8 cellular contexts compared by ENCODE assay signal in genomic region chr1:28602536-28603439, GRCh38. TPM values are rescaled to one million over a fixed set of nuclear protein-coding genes. Genes with fewer than 3 reads are reported as not detected.
A peak's percentile ranks its signal among the peaks of the same experiment; 100 is the strongest.
DNase-seq lines count a peak whose midpoint lies in the region; ATAC-seq and TF ChIP-seq lines count a peak whose summit lies in the region.

No MANE protein-coding gene starts in this region.

- POLR2A ChIA-PET in PC-3 (lab: Charles Lee; ENCODE audit: unreplicated experiment) = interaction anchor here (0.6 to 2.2 kb wide), 2 partner anchors 21 to 24 kb away, joined by 7 to 32 read pairs; no protein-coding TSS in a partner anchor

- dilution Hi-C loops in mammary epithelial cell (cut with HindIII; ENCODE audit: low sequenced_read_pairs) = loop anchor here (5.0 kb wide), 4 partner anchors 50 to 215 kb away; partner anchors contain the start of gene TRNAU1AP

- TF ChIP-seq CTCF in HFFc6 (IDR thresholded peaks at IDR 0.05) (peak; percentile 85), PC-3 (conservative IDR thresholded peaks at IDR 0.05; ENCODE audit: low read depth, low read length) (peak; percentile 91), mammary epithelial cell (conservative IDR thresholded peaks at IDR 0.05 in 1 of 2, IDR thresholded peaks at IDR 0.05 in 1 of 2; ENCODE audit: extremely low read depth in 1 of 2, insufficient read depth in 1 of 2, low read depth in 1 of 2, low read length in 2 of 2) (peak; percentile 66 to 76)

- in situ Hi-C loops in mammary epithelial cell (cut with MboI; ENCODE audit: low sequenced_read_pairs in 2 of 2) = loop anchor here in 1 of 2 donors (5.0 to 10.0 kb wide), 2 partner anchors 85 to 198 kb away; no protein-coding TSS in a partner anchor

- no peak overlapping the region for H3K4me3 ChIP-seq in PC-3 (ENCODE audit: low read length)
- H3K4me3 ChIP-seq in mammary epithelial cell (replicated peaks in 1 of 3; ENCODE audit: insufficient read depth in 1 of 3, low read depth in 2 of 3, low read length in 3 of 3) = no peak overlapping the region

- H3K9me2 ChIP-seq in PC-3 (replicated peaks; ENCODE audit: low read length) = no peaks in the 10 kb centered on the region

- H3K27ac ChIP-seq in PC-3 (ENCODE audit: low read length) (peak overlapping the region; percentile 81), mammary epithelial cell (ENCODE audit: insufficient read depth, low read depth, low read length) (peak overlapping the region; percentile 63)

- H3K9me3 ChIP-seq in PC-3 (ENCODE audit: low read length) = no peaks in the 10 kb centered on the region
- H3K9me3 ChIP-seq in mammary epithelial cell (replicated peaks; ENCODE audit: insufficient read depth, low read length) = no peaks in the 10 kb centered on the region

- CTCF ChIA-PET in PC-3 (lab: Charles Lee) (interaction anchor here (0.6 to 2.7 kb wide), 4 partner anchors 10 to 354 kb away, joined by 4 to 10 read pairs (median 4); no protein-coding TSS in a partner anchor), mammary epithelial cell (lab: Charles Lee; ENCODE audit: low non-redundant PET) (interaction anchor here (0.6 to 0.8 kb wide), 4 partner anchors 85 to 354 kb away, joined by 3 to 16 read pairs (median 10); no protein-coding TSS in a partner anchor)

- H2AFZ ChIP-seq in PC-3 (ENCODE audit: low read length) (no peak overlapping the region), mammary epithelial cell (ENCODE audit: low read depth, low read length) (no peak overlapping the region)

- 0 out of 2 replicates have a peak, but pooled peaks cover 9% of the 10 kb centered on the region for H3K36me3 Mint-ChIP-seq in HFFc6 (ENCODE audit: low read depth)

- intact Hi-C loops in PC-3 (cut with micrococcal nuclease) (loop anchor here (1.0 to 5.0 kb wide), 4 partner anchors 49 to 245 kb away; partner anchors contain the start of gene TRNAU1AP), mammary epithelial cell (cut with micrococcal nuclease) (loop anchor here (1.0 to 2.0 kb wide), 5 partner anchors 22 to 354 kb away; no protein-coding TSS in a partner anchor)

- H3K79me2 ChIP-seq in PC-3 (ENCODE audit: low read length) (no peaks in the 10 kb centered on the region), mammary epithelial cell (ENCODE audit: insufficient read depth, low read length) (no peaks in the 10 kb centered on the region)

- peaks cover 9% of the 10 kb centered on the region; the same call in 1 of the 2 replicates for H3K36me3 ChIP-seq in PC-3 (ENCODE audit: low read depth, low read length)
- H3K36me3 ChIP-seq in mammary epithelial cell (ENCODE audit: insufficient read depth, low read length) = peaks cover 14% of the 10 kb centered on the region

- H3K4me1 Mint-ChIP-seq in HFFc6 (ENCODE audit: low read depth) = peaks cover 20% of the 10 kb centered on the region

- peaks cover 35% of the 10 kb centered on the region for H3K4me1 ChIP-seq in PC-3 (ENCODE audit: insufficient read depth, low read length)
- H3K4me1 ChIP-seq in mammary epithelial cell (ENCODE audit: insufficient read depth, low read length) = peaks cover 27% of the 10 kb centered on the region

- H4K20me1 ChIP-seq in PC-3 (ENCODE audit: low read length) (no peaks in the 10 kb centered on the region), mammary epithelial cell (ENCODE audit: insufficient read depth, low read length) (no peaks in the 10 kb centered on the region)

- peaks cover 5% of the 10 kb centered on the region for H3F3A ChIP-seq in PC-3 (ENCODE audit: low read length, unreplicated experiment)

- no peaks in the 10 kb centered on the region for H3K9me3 Mint-ChIP-seq in HFFc6

- peaks cover 7% of the 10 kb centered on the region; the same call in 1 of the 2 replicates for H3K27me3 Mint-ChIP-seq in HFFc6 (ENCODE audit: insufficient read depth)

- peak; percentile 20 for DNase-seq in DMS153 (lab: John Stamatoyannopoulos, UW)
- peak; percentile 76 for DNase-seq in HFFc6
- DNase-seq in PC-3 = peak; percentile 86
- DNase-seq in mammary epithelial cell = peak; percentile 78
- peak; percentile 86 for DNase-seq in kidney glomerular epithelial cell (lab: John Stamatoyannopoulos, UW)
- DNase-seq in superior temporal gyrus (ENCODE audit: extremely low spot score) = peak; percentile 96
- no peak for DNase-seq in GM19238 (ENCODE audit: insufficient read length, low spot score)

- peak overlapping the region; percentile 60 for H3K4me2 ChIP-seq in PC-3 (ENCODE audit: low read length)
- H3K4me2 ChIP-seq in mammary epithelial cell (ENCODE audit: insufficient read depth, low read depth, low read length) = no peak overlapping the region

- BruUV-seq in PC-3 (replicated peaks; lab: Mats Ljungman, UMichigan) (no TSS peak), mammary epithelial cell (replicated peaks; lab: Mats Ljungman, UMichigan) (no TSS peak)

- 59% methylated on average over 14 of the region's 15 CpGs for WGBS in mammary epithelial cell (ENCODE audit: low coverage, missing lambda C conversion rate)

- H3K4me3 Mint-ChIP-seq in HFFc6 = no peak overlapping the region

- ATAC-seq in PC-3 (peak; percentile 31), GM19023 (IDR thresholded peaks at IDR 0.05; ENCODE audit: unreplicated experiment) (no peak)

- H3K27ac Mint-ChIP-seq in HFFc6 = peak overlapping the region; percentile 86

- no peaks in the 10 kb centered on the region for H3K27me3 ChIP-seq in PC-3 (ENCODE audit: low read length)
- no peaks in the 10 kb centered on the region for H3K27me3 ChIP-seq in mammary epithelial cell (ENCODE audit: insufficient read depth, low read length)

- H3K9ac ChIP-seq in PC-3 (ENCODE audit: low read length) (peak overlapping the region; percentile 42), mammary epithelial cell (ENCODE audit: insufficient read depth, low read length) (no peak overlapping the region)

RNA-seq across cellular contexts. Expression of gene RAB42, which starts 10.7 kb away (rescaled TPM):
- total RNA-seq in HFFc6 (2021; fragmentation: NEBNext Ultra II Directional; extraction: Animal tissue kit (Norgen Biotek cat#: 25700)) = under 1 TPM in 3 of 6 experiments, not detected in 3; 0.19 to 0.53 (median 0.20) TPM
- 1.5 and 4.7 TPM in 2 replicates for total RNA-seq in PC-3 (2014; rRNA removed)
- under 1 TPM in 1 of 2 donors, not detected in 1; 0.17 TPM for total RNA-seq in mammary epithelial cell
- polyA plus RNA-seq in mammary epithelial cell = 0.10 TPM
- not detected for polyA minus RNA-seq in mammary epithelial cell

RNA-seq across cellular contexts. Expression of gene TAF12, which starts 40.1 kb away (rescaled TPM):
- total RNA-seq in HFFc6 (2021; fragmentation: NEBNext Ultra II Directional; extraction: Animal tissue kit (Norgen Biotek cat#: 25700)) = 10 to 100 TPM; 32.0 to 40.7 (median 35.9) TPM
- total RNA-seq in PC-3 (2014; rRNA removed) (33.0 and 44.1 TPM in 2 replicates), mammary epithelial cell (10 to 100 TPM; 22.0 to 27.1 TPM)
- 38.2 TPM for polyA plus RNA-seq in mammary epithelial cell
- polyA minus RNA-seq in mammary epithelial cell = 20.1 TPM

RNA-seq across cellular contexts. Expression of gene RNU11, which starts 45.6 kb away (rescaled TPM):
- total RNA-seq in HFFc6 (2021; fragmentation: NEBNext Ultra II Directional; extraction: Animal tissue kit (Norgen Biotek cat#: 25700)) = not detected
- not detected in 2 replicates for total RNA-seq in PC-3 (2014; rRNA removed)
- not detected for total RNA-seq in mammary epithelial cell
- not detected for polyA plus RNA-seq in mammary epithelial cell
- not detected for polyA minus RNA-seq in mammary epithelial cell

RNA-seq across cellular contexts. Expression of gene TRNAU1AP, which starts 49.9 kb away (rescaled TPM):
- 10 to 100 TPM; 20.9 to 33.0 (median 28.2) TPM for total RNA-seq in HFFc6 (2021; fragmentation: NEBNext Ultra II Directional; extraction: Animal tissue kit (Norgen Biotek cat#: 25700))
- 19.6 and 27.2 TPM in 2 replicates for total RNA-seq in PC-3 (2014; rRNA removed)
- total RNA-seq in mammary epithelial cell = 10 to 100 TPM; 21.3 to 36.9 TPM
- polyA plus RNA-seq in mammary epithelial cell = 34.1 TPM
- 50.4 TPM for polyA minus RNA-seq in mammary epithelial cell
